ENCODE assay signal across 1 cellular context in the genomic region with DNA sequence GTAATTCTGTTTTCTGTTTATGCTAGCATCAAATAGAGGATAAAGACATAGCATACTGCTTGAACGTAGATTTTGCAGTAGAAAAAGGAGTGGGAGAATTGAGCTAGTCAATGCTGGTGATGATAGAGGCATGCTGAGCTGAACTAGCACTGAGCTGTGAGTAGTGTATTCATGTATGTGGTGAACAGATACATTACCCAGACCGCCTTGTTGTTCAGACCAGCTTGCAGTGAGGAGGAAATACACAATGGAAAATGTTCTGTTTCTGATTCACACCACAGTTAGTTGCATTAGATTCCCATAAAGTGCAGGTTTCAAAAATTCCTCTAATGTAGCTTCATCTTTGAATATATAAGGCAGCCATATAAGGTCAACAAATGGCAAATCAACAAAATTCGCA.
TF ChIP-seq lines count a peak whose summit lies in the region.

No MANE protein-coding gene starts in this region.

TF ChIP-seq in IMR-90, 13 proteins besides CTCF, POLR2A, EP300 and RAD21:
- TF ChIP-seq USF2 (IDR thresholded peaks at IDR 0.05; ENCODE audit: low read depth, low read length): no peak
- no peak for TF ChIP-seq MAFK (IDR thresholded peaks at IDR 0.05; ENCODE audit: low read depth, low read length)
- no peak for TF ChIP-seq NFE2L2 (IDR thresholded peaks at IDR 0.05; ENCODE audit: low read depth, low read length)
- no peak for TF ChIP-seq RFX5 (IDR thresholded peaks at IDR 0.05; ENCODE audit: low read depth, low read length)
